2 cellular contexts compared by ENCODE assay signal in genomic region chr2:43152711-43153627, GRCh38.
TF ChIP-seq lines count a peak whose summit lies in the region.

No MANE protein-coding gene starts in this region.

TF ChIP-seq in IMR-90, 13 proteins besides CTCF, POLR2A, EP300 and RAD21:
- peak; percentile 16; the same call in 1 of the 2 replicates for TF ChIP-seq BHLHE40 (IDR thresholded peaks at IDR 0.05; ENCODE audit: low read depth, low read length)
- TF ChIP-seq MAZ (IDR thresholded peaks at IDR 0.05; ENCODE audit: borderline replicate concordance, low read depth, low read length) = no peak
TF ChIP-seq in IMR-90: peak in this region for 1.

TF ChIP-seq in endothelial cell of umbilical vein, 7 proteins besides CTCF, POLR2A, EP300 and RAD21:
- no peak for TF ChIP-seq FOS (IDR thresholded peaks at IDR 0.05; ENCODE audit: borderline replicate concordance, insufficient read depth, low read length)
- TF ChIP-seq EZH2 (IDR thresholded peaks at IDR 0.05; ENCODE audit: borderline replicate concordance, low read depth, low read length, severe bottlenecking) = no peak
- no peak for TF ChIP-seq GATA2 (IDR thresholded peaks at IDR 0.05; ENCODE audit: insufficient read depth, insufficient read length, low read depth, low read length)
- TF ChIP-seq MAX (IDR thresholded peaks at IDR 0.05; ENCODE audit: insufficient read depth, insufficient read length) = no peak
- TF ChIP-seq JUN (IDR thresholded peaks at IDR 0.05; ENCODE audit: borderline replicate concordance, insufficient read depth, insufficient read length, low read depth) = no peak
- TF ChIP-seq POLR2AphosphoS5 (IDR thresholded peaks at IDR 0.05; ENCODE audit: insufficient read depth, low read depth, low read length) = no peak
- no peak for TF ChIP-seq MYC (IDR thresholded peaks at IDR 0.05; ENCODE audit: low read depth, low read length)
TF ChIP-seq in endothelial cell of umbilical vein: peak in this region for 0.
